33 cellular contexts compared by ENCODE assay signal in the genomic region with DNA sequence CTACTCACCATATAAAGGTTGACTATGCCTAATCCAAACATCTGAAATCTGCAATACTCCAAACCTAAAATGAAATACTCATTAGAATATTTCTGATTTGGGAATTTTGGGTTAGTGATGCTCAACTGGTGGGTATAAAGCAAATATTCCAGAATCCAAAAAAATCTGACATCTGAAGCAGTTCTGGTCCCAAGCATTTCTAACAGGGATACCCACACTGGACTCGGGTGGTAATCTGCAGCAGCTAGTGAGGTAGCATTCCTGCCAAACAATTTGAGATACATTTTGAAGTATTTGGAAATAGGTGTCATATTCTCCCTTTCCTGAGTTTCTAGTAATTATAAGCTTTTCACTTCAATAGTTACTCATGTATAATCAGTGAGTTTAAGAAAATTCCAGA.
"Had no signal": no experiment of that assay in that cellular context is flagged by ENCODE, and none has a peak within 500 bp of the region (broad histone marks: within the 10 kb centered on the region; RNA-seq: fewer than 3 reads in every experiment).

No MANE protein-coding gene starts in this region.

- DNase-seq: activated CD4-positive, alpha-beta T cell treated with anti-CD3 and anti-CD28 coated beads for 1 hour; activated CD4-positive, alpha-beta T cell treated with anti-CD3 and anti-CD28 coated beads for 48 hours; activated CD4-positive, alpha-beta T cell treated with anti-CD3 and anti-CD28 coated beads, Interleukin-2, amount 50 U/mL, for 1 hour; activated CD4-positive, alpha-beta T cell treated with anti-CD3 and anti-CD28 coated beads, Interleukin-2, amount 50 U/mL, for 48 hours; activated CD8-positive, alpha-beta memory T cell treated with anti-CD3 and anti-CD28 coated beads for 24 hours; activated CD8-positive, alpha-beta T cell treated with anti-CD3 and anti-CD28 coated beads for 36 hours; activated effector memory CD4-positive, alpha-beta T cell treated with Interleukin-2 at 50 U/mL for 16 hours; activated gamma-delta T cell treated with Interleukin-2 at 50 U/mL for 16 hours; activated naive CD4-positive, alpha-beta T cell treated with anti-CD3 and anti-CD28 coated beads for 36 hours; activated naive CD8-positive, alpha-beta T cell treated with anti-CD3 and anti-CD28 coated beads for 36 hours; activated naive CD8-positive, alpha-beta T cell treated with anti-CD3 and anti-CD28 coated beads, Interleukin-2, amount 50 U/mL, for 24 hours; activated T-cell treated with anti-CD3 and anti-CD28 coated beads, Interleukin-2, amount 50 U/mL, for 4 hours; adrenal gland; amygdala; aorta; central memory CD4-positive, alpha-beta T cell; cerebellar nuclear complex; colonic mucosa; effector CD4-positive, alpha-beta T cell; effector memory CD8-positive, alpha-beta T cell; erythroblast; foreskin keratinocyte; gastrocnemius medialis; glutamatergic neuron; heart left ventricle; T-helper 2 cell had no signal

- H3K4me3 Mint-ChIP-seq: activated CD8-positive, alpha-beta T cell treated with anti-CD3 and anti-CD28 coated beads for 36 hours; activated naive CD4-positive, alpha-beta T cell treated with anti-CD3 and anti-CD28 coated beads for 36 hours; activated naive CD4-positive, alpha-beta T cell treated with anti-CD3 and anti-CD28 coated beads, Interleukin-2, amount 50 U/mL, for 24 hours; activated naive CD8-positive, alpha-beta T cell treated with anti-CD3 and anti-CD28 coated beads for 36 hours; activated naive CD8-positive, alpha-beta T cell treated with anti-CD3 and anti-CD28 coated beads, Interleukin-2, amount 50 U/mL, for 24 hours; activated T-cell treated with anti-CD3 and anti-CD28 coated beads, Interleukin-2, amount 50 U/mL, for 4 hours; activated T-helper 17 cell treated with anti-CD3 and anti-CD28 coated beads, Interleukin-2, amount 50 U/mL, for 72 hours; brain; effector memory CD8-positive, alpha-beta T cell; WTC11 had no signal

- H3K36me3 ChIP-seq: adrenal gland, breast epithelium, cardiac muscle cell, colonic mucosa, esophagus muscularis mucosa, gastrocnemius medialis, heart left ventricle had no signal

- H3K27me3 ChIP-seq: adrenal gland, breast epithelium, cardiac muscle cell, colonic mucosa, esophagus muscularis mucosa, foreskin keratinocyte, gastrocnemius medialis, heart left ventricle had no signal

- H3K9me3 Mint-ChIP-seq: activated CD8-positive, alpha-beta T cell treated with anti-CD3 and anti-CD28 coated beads for 36 hours; activated naive CD4-positive, alpha-beta T cell treated with anti-CD3 and anti-CD28 coated beads for 36 hours; activated naive CD4-positive, alpha-beta T cell treated with anti-CD3 and anti-CD28 coated beads, Interleukin-2, amount 50 U/mL, for 24 hours; activated naive CD8-positive, alpha-beta T cell treated with anti-CD3 and anti-CD28 coated beads for 36 hours; activated naive CD8-positive, alpha-beta T cell treated with anti-CD3 and anti-CD28 coated beads, Interleukin-2, amount 50 U/mL, for 24 hours; activated T-cell treated with anti-CD3 and anti-CD28 coated beads, Interleukin-2, amount 50 U/mL, for 4 hours; activated T-helper 17 cell treated with anti-CD3 and anti-CD28 coated beads, Interleukin-2, amount 50 U/mL, for 72 hours; brain; effector memory CD8-positive, alpha-beta T cell; WTC11 had no signal

- H3K4me1 ChIP-seq: adrenal gland, breast epithelium, colonic mucosa, esophagus muscularis mucosa, gastrocnemius medialis had no signal

- H3K4me1 Mint-ChIP-seq: activated naive CD4-positive, alpha-beta T cell treated with anti-CD3 and anti-CD28 coated beads, Interleukin-2, amount 50 U/mL, for 24 hours; activated naive CD8-positive, alpha-beta T cell treated with anti-CD3 and anti-CD28 coated beads for 36 hours; activated naive CD8-positive, alpha-beta T cell treated with anti-CD3 and anti-CD28 coated beads, Interleukin-2, amount 50 U/mL, for 24 hours; activated T-helper 17 cell treated with anti-CD3 and anti-CD28 coated beads, Interleukin-2, amount 50 U/mL, for 72 hours had no signal

- ATAC-seq: activated CD8-positive, alpha-beta T cell treated with anti-CD3 and anti-CD28 coated beads for 36 hours; activated naive CD8-positive, alpha-beta T cell treated with anti-CD3 and anti-CD28 coated beads, Interleukin-2, amount 50 U/mL, for 24 hours; activated T-cell treated with anti-CD3 and anti-CD28 coated beads, Interleukin-2, amount 50 U/mL, for 4 hours; activated T-helper 17 cell treated with anti-CD3 and anti-CD28 coated beads, Interleukin-2, amount 50 U/mL, for 72 hours; effector memory CD8-positive, alpha-beta T cell; foreskin keratinocyte; gastrocnemius medialis; heart left ventricle; WTC11 had no signal

- H3K27ac Mint-ChIP-seq: activated CD8-positive, alpha-beta T cell treated with anti-CD3 and anti-CD28 coated beads for 36 hours; activated naive CD4-positive, alpha-beta T cell treated with anti-CD3 and anti-CD28 coated beads for 36 hours; activated naive CD4-positive, alpha-beta T cell treated with anti-CD3 and anti-CD28 coated beads, Interleukin-2, amount 50 U/mL, for 24 hours; activated naive CD8-positive, alpha-beta T cell treated with anti-CD3 and anti-CD28 coated beads for 36 hours; activated naive CD8-positive, alpha-beta T cell treated with anti-CD3 and anti-CD28 coated beads, Interleukin-2, amount 50 U/mL, for 24 hours; activated T-helper 17 cell treated with anti-CD3 and anti-CD28 coated beads, Interleukin-2, amount 50 U/mL, for 72 hours; brain; effector memory CD8-positive, alpha-beta T cell; WTC11 had no signal

- H3K36me3 Mint-ChIP-seq: activated naive CD4-positive, alpha-beta T cell treated with anti-CD3 and anti-CD28 coated beads, Interleukin-2, amount 50 U/mL, for 24 hours; activated naive CD8-positive, alpha-beta T cell treated with anti-CD3 and anti-CD28 coated beads for 36 hours; brain; WTC11 had no signal

- H3K27ac ChIP-seq: adrenal gland, breast epithelium, cardiac muscle cell, colonic mucosa, esophagus muscularis mucosa, foreskin keratinocyte, gastrocnemius medialis, heart left ventricle had no signal

- H3K27me3 Mint-ChIP-seq: activated CD8-positive, alpha-beta T cell treated with anti-CD3 and anti-CD28 coated beads for 36 hours; activated naive CD4-positive, alpha-beta T cell treated with anti-CD3 and anti-CD28 coated beads, Interleukin-2, amount 50 U/mL, for 24 hours; activated naive CD8-positive, alpha-beta T cell treated with anti-CD3 and anti-CD28 coated beads for 36 hours; activated naive CD8-positive, alpha-beta T cell treated with anti-CD3 and anti-CD28 coated beads, Interleukin-2, amount 50 U/mL, for 24 hours; activated T-helper 17 cell treated with anti-CD3 and anti-CD28 coated beads, Interleukin-2, amount 50 U/mL, for 72 hours; effector memory CD8-positive, alpha-beta T cell had no signal

- H3K4me3 ChIP-seq: adrenal gland, breast epithelium, cardiac muscle cell, colonic mucosa, esophagus muscularis mucosa, gastrocnemius medialis, heart left ventricle had no signal

- H3K9me3 ChIP-seq: adrenal gland, breast epithelium, colonic mucosa, esophagus muscularis mucosa, gastrocnemius medialis, heart left ventricle had no signal
